In genomic region chr14:102778616-102779351, GRCh38 we compare ENCODE assay signal across 8 cellular contexts. TPM values are rescaled to one million over a fixed set of nuclear protein-coding genes. Genes with fewer than 3 reads are reported as not detected.
A peak's percentile ranks its signal among the peaks of the same experiment; 100 is the strongest.
DNase-seq lines count a peak whose midpoint lies in the region; ATAC-seq and TF ChIP-seq lines count a peak whose summit lies in the region.

No MANE protein-coding gene starts in this region.

- no peaks in the 10 kb centered on the region for H3K9me3 ChIP-seq in heart right ventricle
- no peaks in the 10 kb centered on the region for H3K9me3 ChIP-seq in left lung
- H3K9me3 ChIP-seq in thyroid gland = no peaks in the 10 kb centered on the region

- no peaks in the 10 kb centered on the region for H3K9me3 Mint-ChIP-seq in activated naive CD8-positive, alpha-beta T cell treated with anti-CD3 and anti-CD28 coated beads for 36 hours

- peaks cover 0 to 51% (median 16%) of the 10 kb centered on the region in 9 donors for H3K4me1 ChIP-seq in heart right ventricle
- H3K4me1 ChIP-seq in left lung = peaks cover 11 to 53% of the 10 kb centered on the region in 2 donors
- H3K4me1 ChIP-seq in thyroid gland = peaks cover 9 to 23% of the 10 kb centered on the region in 2 donors

- peak overlapping the region; percentile 88 for H3K4me3 Mint-ChIP-seq in activated naive CD8-positive, alpha-beta T cell treated with anti-CD3 and anti-CD28 coated beads for 36 hours

- intact Hi-C loops in heart right ventricle (cut with DNase I) (loop anchor here in 6 of 10 donors (5.0 to 10.0 kb wide), 2 partner anchors 136 to 139 kb away; no protein-coding TSS in a partner anchor), Right ventricle myocardium superior (cut with DNase I) (loop anchor here (5.0 kb wide), 1 partner anchor 144 kb away; the partner anchor contains the start of gene AMN), left lung (cut with DNase I) (loop anchor here in 1 of 2 donors (10.0 kb wide), 1 partner anchor 146 kb away; the partner anchor contains the start of gene AMN), thyroid gland (cut with DNase I) (loop anchor here (5.0 kb wide), 1 partner anchor 144 kb away; the partner anchor contains the start of gene AMN)

- H3K36me3 Mint-ChIP-seq in activated naive CD8-positive, alpha-beta T cell treated with anti-CD3 and anti-CD28 coated beads for 36 hours = peaks cover 32% of the 10 kb centered on the region

- H3K27ac ChIP-seq in heart right ventricle (peak overlapping the region in 7 of 10 donors; percentile 9 to 94 (median 85)), left lung (peak overlapping the region; percentile 87 to 88), thyroid gland (peak overlapping the region in 1 of 3 donors; percentile 66)

- H3K36me3 ChIP-seq in heart right ventricle (no peaks in the 10 kb centered on the region), left lung (no peaks in the 10 kb centered on the region), thyroid gland (no peaks in the 10 kb centered on the region)

- H3K4me3 ChIP-seq in heart right ventricle (peak overlapping the region; percentile 1 to 94 (median 71)), left lung (peak overlapping the region; percentile 67 to 78), thyroid gland (replicated peaks in 1 of 3) (peak overlapping the region; percentile 63 to 96 (median 70))

- DNase-seq in heart right ventricle = no peak
- no peak for DNase-seq in Right ventricle myocardium superior
- no peak for DNase-seq in activated naive CD8-positive, alpha-beta T cell treated with anti-CD3 and anti-CD28 coated beads for 36 hours
- DNase-seq in left lung = no peak
- DNase-seq in thyroid gland = no peak
- DNase-seq in central memory CD4-positive, alpha-beta T cell = no peak
- no peak for DNase-seq in NCI-H1048 (lab: John Stamatoyannopoulos, UW)
- no peak for DNase-seq in GDM1 (lab: John Stamatoyannopoulos, UW)

- peak overlapping the region; percentile 90 for H3K27ac Mint-ChIP-seq in activated naive CD8-positive, alpha-beta T cell treated with anti-CD3 and anti-CD28 coated beads for 36 hours

- H3K27me3 ChIP-seq in heart right ventricle = no peaks in the 10 kb centered on the region
- H3K27me3 ChIP-seq in left lung = no peaks in the 10 kb centered on the region
- H3K27me3 ChIP-seq in thyroid gland = no peaks in the 10 kb centered on the region

- H3K4me1 Mint-ChIP-seq in activated naive CD8-positive, alpha-beta T cell treated with anti-CD3 and anti-CD28 coated beads for 36 hours = peaks cover 59% of the 10 kb centered on the region

- ATAC-seq in heart right ventricle = no peak
- ATAC-seq in Right ventricle myocardium superior (ENCODE audit: poor library complexity) = no peak
- ATAC-seq in left lung = no peak

- no peak for TF ChIP-seq POLR2A in thyroid gland (IDR thresholded peaks at IDR 0.05)

- no peaks in the 10 kb centered on the region for H3K27me3 Mint-ChIP-seq in activated naive CD8-positive, alpha-beta T cell treated with anti-CD3 and anti-CD28 coated beads for 36 hours

- 30 to 32% methylated on average over 19 of the region's 19 CpGs for WGBS in heart right ventricle, 2 donors
- 36 to 39% methylated on average over 19 of the region's 19 CpGs for WGBS in thyroid gland, 2 donors

- TF ChIP-seq CTCF in heart right ventricle (IDR thresholded peaks at IDR 0.05) = no peak
- no peak for TF ChIP-seq CTCF in left lung (IDR thresholded peaks at IDR 0.05)
- TF ChIP-seq CTCF in thyroid gland (IDR thresholded peaks at IDR 0.05) = no peak

RNA-seq across cellular contexts. Expression of gene TRAF3, which starts 1.5 kb away (rescaled TPM):
- total RNA-seq in heart right ventricle = 10 to 100 TPM in 7 of 10 donors, 1 to 10 TPM in 3; 8.4 to 15.6 (median 10.9) TPM
- 1 to 10 TPM; 2.3 to 2.7 TPM for polyA plus RNA-seq in heart right ventricle
- 9.8 TPM for total RNA-seq in Right ventricle myocardium superior
- total RNA-seq in activated naive CD8-positive, alpha-beta T cell treated with anti-CD3 and anti-CD28 coated beads for 36 hours = 10 to 100 TPM; 39.2 to 39.6 TPM
- total RNA-seq in left lung = 10 to 100 TPM; 20.8 to 25.1 TPM
- total RNA-seq in thyroid gland = 10 to 100 TPM; 15.9 to 24.9 (median 18.6) TPM
